In the genomic region with DNA sequence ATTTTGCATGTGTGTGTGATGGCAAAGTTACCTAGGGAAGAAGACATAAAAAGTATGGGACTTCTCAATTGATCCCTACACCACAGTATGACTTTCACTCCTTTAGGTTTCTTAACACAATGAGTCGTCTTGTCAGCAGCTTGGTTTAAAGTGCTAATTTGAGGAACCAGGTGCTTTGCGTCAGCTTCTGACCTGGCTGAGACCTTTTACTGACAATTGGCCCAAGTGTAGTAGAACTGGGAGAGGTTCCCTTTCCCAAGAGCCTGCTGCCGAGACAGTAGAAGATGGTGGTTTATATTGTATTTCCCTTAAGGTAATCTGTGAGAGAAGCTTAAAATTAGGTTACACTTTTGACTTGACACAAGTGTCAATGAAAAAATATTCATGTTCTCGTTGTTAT, we compare ENCODE assay signal across 15 cellular contexts. TPM values are rescaled to one million over a fixed set of nuclear protein-coding genes. Genes with fewer than 3 reads are reported as not detected.
A peak's percentile ranks its signal among the peaks of the same experiment; 100 is the strongest.
DNase-seq lines count a peak whose midpoint lies in the region; ATAC-seq and TF ChIP-seq lines count a peak whose summit lies in the region.
"Had no signal": no experiment of that assay in that cellular context is flagged by ENCODE, and none has a peak within 500 bp of the region (broad histone marks: within the 10 kb centered on the region; RNA-seq: fewer than 3 reads in every experiment).

No MANE protein-coding gene starts in this region.

- H3K4me1 Mint-ChIP-seq in WTC11 (peaks cover 45% of the 10 kb centered on the region), mesothelial cell of epicardium (peaks cover 59% of the 10 kb centered on the region)
- H3K4me1 Mint-ChIP-seq: stimulated activated memory B cell treated with anti-CD40 and anti-IgM and Interleukin-4, amounts not matched to agents 10 μg/mL and 1 μg/mL and 100 μg/mL, for 72 hours had no signal

- H3K9me3 ChIP-seq in heart right ventricle (no peaks in the 10 kb centered on the region), right cardiac atrium (ENCODE audit: control insufficient read depth, low read length) (no peaks in the 10 kb centered on the region), uterus (no peaks in the 10 kb centered on the region)

- H3K9me3 Mint-ChIP-seq in WTC11 (no peaks in the 10 kb centered on the region), mesothelial cell of epicardium (no peaks in the 10 kb centered on the region)
- H3K9me3 Mint-ChIP-seq: activated B cell treated with CpG ODN at 0.5 μM for 24 hours; activated naive CD8-positive, alpha-beta T cell treated with anti-CD3 and anti-CD28 coated beads for 36 hours; naive thymus-derived CD4-positive, alpha-beta T cell; stimulated activated memory B cell treated with anti-CD40 and anti-IgM and Interleukin-4, amounts not matched to agents 10 μg/mL and 1 μg/mL and 100 μg/mL, for 72 hours had no signal

- 44 to 50% methylated on average over 4 of the region's 4 CpGs for WGBS in heart right ventricle, 2 donors
- WGBS in right cardiac atrium: 46% methylated on average over 4 of the region's 4 CpGs

- H3K27me3 Mint-ChIP-seq in WTC11 (ENCODE audit: low read depth): no peaks in the 10 kb centered on the region
- H3K27me3 Mint-ChIP-seq in mesothelial cell of epicardium (ENCODE audit: low read depth): no peaks in the 10 kb centered on the region
- H3K27me3 Mint-ChIP-seq: activated naive CD8-positive, alpha-beta T cell treated with anti-CD3 and anti-CD28 coated beads for 36 hours; naive thymus-derived CD4-positive, alpha-beta T cell had no signal

- CTCF ChIA-PET in WTC11 (lab: Charles Lee): interaction anchor here (0.6 to 2.5 kb wide), 19 partner anchors 10 to 248 kb away, joined by 3 to 20 read pairs (median 5); a partner anchor contains a TSS

- H3K27ac ChIP-seq in heart right ventricle (peak overlapping the region in 9 of 10 donors; percentile 24 to 78 (median 63)), right cardiac atrium (ENCODE audit: low read length) (no peak overlapping the region), uterus (peak overlapping the region; percentile 30 to 70)

- intact Hi-C loops in heart right ventricle (cut with DNase I): loop anchor here in 3 of 10 donors (2.0 to 5.0 kb wide), 2 partner anchors 15 to 46 kb away; no protein-coding TSS in a partner anchor
- intact Hi-C loops in right cardiac atrium (cut with DNase I): no loop called here
- intact Hi-C loops in uterus (cut with DNase I; ENCODE audit: low total_unique reads): no loop called here

- H3K27ac Mint-ChIP-seq in WTC11: peak overlapping the region; percentile 26
- H3K27ac Mint-ChIP-seq in mesothelial cell of epicardium: peak overlapping the region; percentile 61
- H3K27ac Mint-ChIP-seq: activated B cell treated with CpG ODN at 0.5 μM for 24 hours; activated naive CD8-positive, alpha-beta T cell treated with anti-CD3 and anti-CD28 coated beads for 36 hours; stimulated activated memory B cell treated with anti-CD40 and anti-IgM and Interleukin-4, amounts not matched to agents 10 μg/mL and 1 μg/mL and 100 μg/mL, for 72 hours had no signal

- H3K4me3 Mint-ChIP-seq in WTC11 (no peak overlapping the region), mesothelial cell of epicardium (no peak overlapping the region)
- H3K4me3 Mint-ChIP-seq: activated B cell treated with CpG ODN at 0.5 μM for 24 hours; activated naive CD8-positive, alpha-beta T cell treated with anti-CD3 and anti-CD28 coated beads for 36 hours; naive thymus-derived CD4-positive, alpha-beta T cell; stimulated activated memory B cell treated with anti-CD40 and anti-IgM and Interleukin-4, amounts not matched to agents 10 μg/mL and 1 μg/mL and 100 μg/mL, for 72 hours had no signal

- no peaks in the 10 kb centered on the region for H3K27me3 ChIP-seq in heart right ventricle
- no peaks in the 10 kb centered on the region for H3K27me3 ChIP-seq in right cardiac atrium (ENCODE audit: control insufficient read depth, insufficient read depth)
- no peaks in the 10 kb centered on the region for H3K27me3 ChIP-seq in uterus

- H3K4me1 ChIP-seq in heart right ventricle: peaks cover 8 to 82% (median 46%) of the 10 kb centered on the region in 9 donors
- peaks cover 11% of the 10 kb centered on the region for H3K4me1 ChIP-seq in right cardiac atrium (ENCODE audit: control insufficient read depth, insufficient read depth, low read length)
- H3K4me1 ChIP-seq in uterus: no peaks in the 10 kb centered on the region

- H3K36me3 Mint-ChIP-seq in WTC11 (no peaks in the 10 kb centered on the region), mesothelial cell of epicardium (no peaks in the 10 kb centered on the region)
- H3K36me3 Mint-ChIP-seq: stimulated activated memory B cell treated with anti-CD40 and anti-IgM and Interleukin-4, amounts not matched to agents 10 μg/mL and 1 μg/mL and 100 μg/mL, for 72 hours had no signal

- ATAC-seq in heart right ventricle: no peak
- no peak for ATAC-seq in right cardiac atrium
- ATAC-seq in WTC11: no peak
- ATAC-seq in GM18867 (IDR thresholded peaks at IDR 0.05; ENCODE audit: unreplicated experiment): no peak
- ATAC-seq in HG02763 (IDR thresholded peaks at IDR 0.05; ENCODE audit: unreplicated experiment): no peak
- no peak for ATAC-seq in HG02981 (IDR thresholded peaks at IDR 0.05; ENCODE audit: unreplicated experiment)
- ATAC-seq: naive thymus-derived CD4-positive, alpha-beta T cell; stimulated activated memory B cell treated with anti-CD40 and anti-IgM and Interleukin-4, amounts not matched to agents 10 μg/mL and 1 μg/mL and 100 μg/mL, for 72 hours had no signal

- DNase-seq in heart right ventricle (no peak), right cardiac atrium (no peak), WTC11 (ENCODE audit: low spot score) (no peak), mesothelial cell of epicardium (ENCODE audit: low spot score in 2 of 2, unreplicated experiment in 2 of 2) (no peak), uterus (peak; percentile 50 to 55)
- DNase-seq: activated B cell treated with CpG ODN at 0.5 μM for 24 hours; activated naive CD8-positive, alpha-beta T cell treated with anti-CD3 and anti-CD28 coated beads for 36 hours; caudate nucleus; naive thymus-derived CD4-positive, alpha-beta T cell; NCI-H1092 treated with DMSO at 0.1 percent for 48 hours; NCI-H2227 treated with DMSO at 0.1 percent for 48 hours had no signal

- no peak for TF ChIP-seq CTCF in heart right ventricle (IDR thresholded peaks at IDR 0.05)
- no peak for TF ChIP-seq CTCF in WTC11 (IDR thresholded peaks at IDR 0.05)
- TF ChIP-seq CTCF in mesothelial cell of epicardium (IDR thresholded peaks at IDR 0.05; ENCODE audit: unreplicated experiment): no peak
- no peak for TF ChIP-seq CTCF in uterus (IDR thresholded peaks at IDR 0.05)

- POLR2A ChIA-PET in WTC11 (lab: Charles Lee): no interaction called here

- H3K36me3 ChIP-seq in heart right ventricle: no peaks in the 10 kb centered on the region
- no peaks in the 10 kb centered on the region for H3K36me3 ChIP-seq in uterus

- no peak for TF ChIP-seq POLR2A in uterus (IDR thresholded peaks at IDR 0.05)

- no peak overlapping the region for H3K4me3 ChIP-seq in heart right ventricle
- H3K4me3 ChIP-seq in right cardiac atrium (ENCODE audit: low read length): no peak overlapping the region
- H3K4me3 ChIP-seq in uterus: no peak overlapping the region

TF ChIP-seq in WTC11, 78 proteins besides CTCF, POLR2A, EP300 and RAD21 (continues in another document):
- TF ChIP-seq SOX15 (CRISPR knock-in tag; IDR thresholded peaks at IDR 0.05) (no peak), NR2C2 (CRISPR knock-in tag; IDR thresholded peaks at IDR 0.05) (no peak), SP1 (CRISPR knock-in tag; conservative IDR thresholded peaks at IDR 0.05) (no peak), GTF2I (CRISPR knock-in tag; conservative IDR thresholded peaks at IDR 0.05) (no peak)
- TF ChIP-seq, protein P1, sequence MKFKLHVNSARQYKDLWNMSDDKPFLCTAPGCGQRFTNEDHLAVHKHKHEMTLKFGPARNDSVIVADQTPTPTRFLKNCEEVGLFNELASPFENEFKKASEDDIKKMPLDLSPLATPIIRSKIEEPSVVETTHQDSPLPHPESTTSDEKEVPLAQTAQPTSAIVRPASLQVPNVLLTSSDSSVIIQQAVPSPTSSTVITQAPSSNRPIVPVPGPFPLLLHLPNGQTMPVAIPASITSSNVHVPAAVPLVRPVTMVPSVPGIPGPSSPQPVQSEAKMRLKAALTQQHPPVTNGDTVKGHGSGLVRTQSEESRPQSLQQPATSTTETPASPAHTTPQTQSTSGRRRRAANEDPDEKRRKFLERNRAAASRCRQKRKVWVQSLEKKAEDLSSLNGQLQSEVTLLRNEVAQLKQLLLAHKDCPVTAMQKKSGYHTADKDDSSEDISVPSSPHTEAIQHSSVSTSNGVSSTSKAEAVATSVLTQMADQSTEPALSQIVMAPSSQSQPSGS (CRISPR knock-in tag; IDR thresholded peaks at IDR 0.05; ENCODE audit: borderline replicate concordance, low read depth): no peak
- TF ChIP-seq, protein P2, sequence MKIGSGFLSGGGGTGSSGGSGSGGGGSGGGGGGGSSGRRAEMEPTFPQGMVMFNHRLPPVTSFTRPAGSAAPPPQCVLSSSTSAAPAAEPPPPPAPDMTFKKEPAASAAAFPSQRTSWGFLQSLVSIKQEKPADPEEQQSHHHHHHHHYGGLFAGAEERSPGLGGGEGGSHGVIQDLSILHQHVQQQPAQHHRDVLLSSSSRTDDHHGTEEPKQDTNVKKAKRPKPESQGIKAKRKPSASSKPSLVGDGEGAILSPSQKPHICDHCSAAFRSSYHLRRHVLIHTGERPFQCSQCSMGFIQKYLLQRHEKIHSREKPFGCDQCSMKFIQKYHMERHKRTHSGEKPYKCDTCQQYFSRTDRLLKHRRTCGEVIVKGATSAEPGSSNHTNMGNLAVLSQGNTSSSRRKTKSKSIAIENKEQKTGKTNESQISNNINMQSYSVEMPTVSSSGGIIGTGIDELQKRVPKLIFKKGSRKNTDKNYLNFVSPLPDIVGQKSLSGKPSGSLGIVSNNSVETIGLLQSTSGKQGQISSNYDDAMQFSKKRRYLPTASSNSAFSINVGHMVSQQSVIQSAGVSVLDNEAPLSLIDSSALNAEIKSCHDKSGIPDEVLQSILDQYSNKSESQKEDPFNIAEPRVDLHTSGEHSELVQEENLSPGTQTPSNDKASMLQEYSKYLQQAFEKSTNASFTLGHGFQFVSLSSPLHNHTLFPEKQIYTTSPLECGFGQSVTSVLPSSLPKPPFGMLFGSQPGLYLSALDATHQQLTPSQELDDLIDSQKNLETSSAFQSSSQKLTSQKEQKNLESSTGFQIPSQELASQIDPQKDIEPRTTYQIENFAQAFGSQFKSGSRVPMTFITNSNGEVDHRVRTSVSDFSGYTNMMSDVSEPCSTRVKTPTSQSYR (CRISPR knock-in tag; IDR thresholded peaks at IDR 0.05): no peak

RNA-seq across cellular contexts. Expression of a gene that starts 54.9 kb away (rescaled TPM):
- total RNA-seq in heart right ventricle (100 to 1,000 TPM in 3 of 10 donors, 10 to 100 TPM in 7; 69.7 to 135 (median 94.9) TPM), right cardiac atrium (10 to 100 TPM; 28.2 to 55.9 (median 39.5) TPM), WTC11 (2021) (12.3 to 12.6 TPM (median 12.3 TPM) in 3 replicates), mesothelial cell of epicardium (0.65 to 0.86 TPM (median 0.66 TPM) in 3 replicates), uterus (1 to 10 TPM; 1.3 to 5.7 (median 3.3) TPM)
- polyA plus RNA-seq in heart right ventricle (10 to 100 TPM; 60.7 to 69.5 TPM), right cardiac atrium (56.5 TPM)
- total RNA-seq: activated B cell treated with CpG ODN at 0.5 μM for 24 hours; activated naive CD8-positive, alpha-beta T cell treated with anti-CD3 and anti-CD28 coated beads for 36 hours had no signal

Comparison
In these comparisons a context has a peak if more than half of its experiments do, and no peak if none do; other contexts are left out.
1. DNase-seq: peak in uterus (2 of 2); none in heart right ventricle (0 of 2), right cardiac atrium (0 of 3), WTC11 (single experiment) and mesothelial cell of epicardium (0 of 2).